In genomic region chr22:43974028-43974545, GRCh38 we compare ENCODE assay signal across 26 cellular contexts. TPM values are rescaled to one million over a fixed set of nuclear protein-coding genes. Genes with fewer than 3 reads are reported as not detected.
"Had no signal": no experiment of that assay in that cellular context is flagged by ENCODE, and none has a peak within 500 bp of the region (broad histone marks: within the 10 kb centered on the region; RNA-seq: fewer than 3 reads in every experiment).

No MANE protein-coding gene starts in this region.

- ATAC-seq: foreskin keratinocyte; gastroesophageal sphincter; heart right ventricle; left ventricle myocardium superior; lower lobe of right lung; natural killer cell treated with Interleukin-12 subunit alpha and Interleukin-12 subunit beta and Interleukin-15 and Interleukin-18, amount 100 ng/mL, for 72 hours; stimulated activated naive B cell treated with anti-CD40 and anti-IgM and Interleukin-4, amounts not matched to agents 10 μg/mL and 1 μg/mL and 100 μg/mL, for 72 hours had no signal

- H3K9me3 Mint-ChIP-seq: immature natural killer cell; naive B cell; natural killer cell treated with Interleukin-12 subunit alpha and Interleukin-12 subunit beta and Interleukin-15 and Interleukin-18, amount 100 ng/mL, for 72 hours; neural progenitor cell; stimulated activated naive B cell treated with anti-CD40 and anti-IgM and Interleukin-4, amounts not matched to agents 10 μg/mL and 1 μg/mL and 100 μg/mL, for 72 hours; stimulated activated naive CD8-positive, alpha-beta T cell treated with anti-CD3 and anti-CD28 coated beads, Interleukin-15, Interleukin-2, amounts not matched to agents 100 ng/mL and 50 ng/mL, for 24 hours had no signal

- H3K4me3 ChIP-seq: dorsolateral prefrontal cortex, esophagus muscularis mucosa, gastroesophageal sphincter, heart right ventricle, lower lobe of right lung, neural progenitor cell, prostate gland, right atrium auricular region, skin epidermis, thoracic aorta, tibial nerve, upper lobe of left lung had no signal

- DNase-seq: cortex of kidney; dorsolateral prefrontal cortex; effector CD4-positive, alpha-beta T cell; foreskin keratinocyte; heart right ventricle; hippocampal formation; immature natural killer cell; left ventricle myocardium superior; lower lobe of right lung; naive B cell; stimulated activated CD4-positive, alpha-beta T cell treated with anti-CD3 and anti-CD28 coated beads, Interleukin-15, amount 100 ng/mL, for 24 hours; stimulated activated CD4-positive, alpha-beta T cell treated with anti-CD3 and anti-CD28 coated beads, Interleukin-2, amount 100 ng/mL, for 48 hours; stimulated activated naive B cell treated with anti-CD40 and anti-IgM and Interleukin-4, amounts not matched to agents 10 μg/mL and 1 μg/mL and 100 μg/mL, for 72 hours; upper lobe of left lung had no signal

- H2AFZ ChIP-seq: neural progenitor cell, parathyroid adenoma had no signal

- H3K27ac Mint-ChIP-seq: immature natural killer cell; natural killer cell treated with Interleukin-12 subunit alpha and Interleukin-12 subunit beta and Interleukin-15 and Interleukin-18, amount 100 ng/mL, for 72 hours; neural progenitor cell; stimulated activated naive B cell treated with anti-CD40 and anti-IgM and Interleukin-4, amounts not matched to agents 10 μg/mL and 1 μg/mL and 100 μg/mL, for 72 hours; stimulated activated naive CD8-positive, alpha-beta T cell treated with anti-CD3 and anti-CD28 coated beads, Interleukin-15, Interleukin-2, amounts not matched to agents 100 ng/mL and 50 ng/mL, for 24 hours had no signal

- H3K27ac ChIP-seq: esophagus muscularis mucosa, foreskin keratinocyte, gastroesophageal sphincter, heart right ventricle, lower lobe of right lung, neural progenitor cell, parathyroid adenoma, prostate gland, right atrium auricular region, skin epidermis, thoracic aorta, tibial nerve, upper lobe of left lung had no signal

- H3K27me3 ChIP-seq: dorsolateral prefrontal cortex, esophagus muscularis mucosa, foreskin keratinocyte, gastroesophageal sphincter, heart right ventricle, neural progenitor cell, right atrium auricular region, tibial nerve, upper lobe of left lung had no signal

- H3K79me2 ChIP-seq: parathyroid adenoma had no signal

- H3K4me1 ChIP-seq: esophagus muscularis mucosa, foreskin keratinocyte, gastroesophageal sphincter, lower lobe of right lung, neural progenitor cell, parathyroid adenoma, prostate gland, right atrium auricular region, tibial nerve, upper lobe of left lung had no signal

- H3K27me3 Mint-ChIP-seq: naive B cell; natural killer cell treated with Interleukin-12 subunit alpha and Interleukin-12 subunit beta and Interleukin-15 and Interleukin-18, amount 100 ng/mL, for 72 hours; stimulated activated naive B cell treated with anti-CD40 and anti-IgM and Interleukin-4, amounts not matched to agents 10 μg/mL and 1 μg/mL and 100 μg/mL, for 72 hours; stimulated activated naive CD8-positive, alpha-beta T cell treated with anti-CD3 and anti-CD28 coated beads, Interleukin-15, Interleukin-2, amounts not matched to agents 100 ng/mL and 50 ng/mL, for 24 hours had no signal

- H3K4me1 Mint-ChIP-seq: neural progenitor cell had no signal

- H3K4me3 Mint-ChIP-seq: immature natural killer cell; naive B cell; natural killer cell treated with Interleukin-12 subunit alpha and Interleukin-12 subunit beta and Interleukin-15 and Interleukin-18, amount 100 ng/mL, for 72 hours; neural progenitor cell; stimulated activated naive B cell treated with anti-CD40 and anti-IgM and Interleukin-4, amounts not matched to agents 10 μg/mL and 1 μg/mL and 100 μg/mL, for 72 hours; stimulated activated naive CD8-positive, alpha-beta T cell treated with anti-CD3 and anti-CD28 coated beads, Interleukin-15, Interleukin-2, amounts not matched to agents 100 ng/mL and 50 ng/mL, for 24 hours had no signal

- H3K4me2 ChIP-seq: neural progenitor cell had no signal

- H3K36me3 ChIP-seq: neural progenitor cell had no signal

RNA-seq across cellular contexts. Expression of gene PNPLA3, which starts 50.5 kb away (rescaled TPM):
- total RNA-seq: gastroesophageal sphincter, mononuclear cell, thoracic aorta had no signal
- polyA plus RNA-seq: immature natural killer cell had no signal
